ENCODE assay signal across 15 cellular contexts in genomic region chr5:87113848-87114247, GRCh38.
DNase-seq lines count a peak whose midpoint lies in the region; ATAC-seq, FAIRE-seq and TF ChIP-seq lines count a peak whose summit lies in the region.
"Had no signal": no experiment of that assay in that cellular context is flagged by ENCODE, and none has a peak within 500 bp of the region (broad histone marks: within the 10 kb centered on the region; RNA-seq: fewer than 3 reads in every experiment).

No MANE protein-coding gene starts in this region.

- H3K4me3 Mint-ChIP-seq in GM23338, result no peak overlapping the region
- H3K4me3 Mint-ChIP-seq: memory B cell had no signal

- peak; percentile 59 for DNase-seq in BJ (ENCODE audit: low read depth)
- peak; percentile 73 for DNase-seq in MG63
- DNase-seq in amniotic stem cell (lab: John Stamatoyannopoulos, UW), result peak; percentile 73
- DNase-seq in keratinocyte (ENCODE audit: low read depth, low spot score), result no peak
- DNase-seq in medulla oblongata (ENCODE audit: extremely low spot score), result no peak
- DNase-seq in activated CD4-positive, alpha-beta T cell treated with anti-CD3 and anti-CD28 coated beads, Interleukin-2, amount 50 U/mL, for 48 hours, result no peak
- DNase-seq in testis, result no peak
- no peak for DNase-seq in GM23338 (ENCODE audit: low spot score)
- DNase-seq: colonic mucosa, hypothalamus, NCI-H2029, thyroid gland, WERI-Rb-1 had no signal

- 84 to 89% methylated on average over 3 of the region's 3 CpGs for WGBS in testis, 2 donors

- H2AFZ ChIP-seq in keratinocyte (ENCODE audit: control insufficient read depth, low read length) (peak overlapping the region; percentile 82), GM23338 (no peak overlapping the region)

- H3F3A ChIP-seq in GM23338 (replicated peaks; ENCODE audit: low read depth), result no peaks in the 10 kb centered on the region

- H3K9me2 ChIP-seq in GM23338 (ENCODE audit: insufficient read depth), result no peaks in the 10 kb centered on the region

- H3K27ac ChIP-seq in keratinocyte (ENCODE audit: control insufficient read depth, insufficient read depth, low read length) (peak overlapping the region; percentile 22), testis (no peak overlapping the region), GM23338 (ENCODE audit: low read depth) (no peak overlapping the region)
- H3K27ac ChIP-seq: colonic mucosa, thyroid gland, WERI-Rb-1 had no signal

- no peak overlapping the region for H3K4me3 ChIP-seq in BJ (ENCODE audit: low read depth, low read length)
- no peak overlapping the region for H3K4me3 ChIP-seq in MG63
- H3K4me3 ChIP-seq in keratinocyte (ENCODE audit: control insufficient read depth in 2 of 3, extremely low read depth in 1 of 3, insufficient read depth in 2 of 3, low read depth in 1 of 3, low read length in 3 of 3), result no peak overlapping the region
- no peak overlapping the region for H3K4me3 ChIP-seq in testis
- H3K4me3 ChIP-seq in GM23338, result no peak overlapping the region
- H3K4me3 ChIP-seq: colonic mucosa, thyroid gland had no signal

- H3K27me3 ChIP-seq in BJ (ENCODE audit: control insufficient read depth, insufficient read depth, low read length) (no peaks in the 10 kb centered on the region), MG63 (no peaks in the 10 kb centered on the region), keratinocyte (ENCODE audit: control insufficient read depth, extremely low read depth, insufficient read depth, low read length) (no peaks in the 10 kb centered on the region), testis (no peaks in the 10 kb centered on the region), GM23338 (ENCODE audit: insufficient read depth) (no peaks in the 10 kb centered on the region)
- H3K27me3 ChIP-seq: colonic mucosa, thyroid gland had no signal

- H3K9ac ChIP-seq in keratinocyte (ENCODE audit: control insufficient read depth, extremely low read depth, insufficient read depth, low read length), result no peak overlapping the region

- no peaks in the 10 kb centered on the region for H3K36me3 Mint-ChIP-seq in GM23338 (ENCODE audit: low read depth)
- H3K36me3 Mint-ChIP-seq: memory B cell had no signal

- no peaks in the 10 kb centered on the region for H3K79me2 ChIP-seq in keratinocyte (ENCODE audit: control insufficient read depth, insufficient read depth, low read length)
- no peaks in the 10 kb centered on the region for H3K79me2 ChIP-seq in GM23338 (replicated peaks; ENCODE audit: insufficient read depth)

- H3K4me1 ChIP-seq in keratinocyte (ENCODE audit: control insufficient read depth, extremely low read depth, insufficient read depth, low read length) (peaks cover 31% of the 10 kb centered on the region), testis (no peaks in the 10 kb centered on the region), GM23338 (ENCODE audit: insufficient read depth) (no peaks in the 10 kb centered on the region)
- H3K4me1 ChIP-seq: colonic mucosa, thyroid gland had no signal

- H3K9me3 Mint-ChIP-seq in GM23338, result no peaks in the 10 kb centered on the region
- H3K9me3 Mint-ChIP-seq: memory B cell had no signal

- H3K36me3 ChIP-seq in BJ (ENCODE audit: control insufficient read depth, insufficient read depth, low read length) (no peaks in the 10 kb centered on the region), MG63 (no peaks in the 10 kb centered on the region), keratinocyte (ENCODE audit: control insufficient read depth in 2 of 2, extremely low read depth in 1 of 2, insufficient read depth in 2 of 2, low read length in 2 of 2) (no peaks in the 10 kb centered on the region), testis (ENCODE audit: low read depth, missing control alignments) (no peaks in the 10 kb centered on the region), GM23338 (ENCODE audit: insufficient read depth) (no peaks in the 10 kb centered on the region)
- H3K36me3 ChIP-seq: colonic mucosa, thyroid gland, WERI-Rb-1 had no signal

- TF ChIP-seq POLR2A in testis (IDR thresholded peaks at IDR 0.05), result no peak

- H3K4me2 ChIP-seq in keratinocyte (ENCODE audit: control insufficient read depth, extremely low read depth, insufficient read depth, low read depth, low read length), result no peak overlapping the region
- no peak overlapping the region for H3K4me2 ChIP-seq in GM23338

- H3K4me1 Mint-ChIP-seq in GM23338, result no peaks in the 10 kb centered on the region

- TF ChIP-seq CTCF in BJ (IDR thresholded peaks at IDR 0.05; ENCODE audit: insufficient read depth, low read depth, low read length), result no peak
- TF ChIP-seq CTCF in keratinocyte (optimal IDR thresholded peaks at IDR 0.05 in 1 of 3, IDR thresholded peaks at IDR 0.05 in 1 of 3, conservative IDR thresholded peaks at IDR 0.05 in 1 of 3; ENCODE audit: extremely low read depth in 1 of 3, insufficient read depth in 2 of 3, low read length in 3 of 3), result no peak
- no peak for TF ChIP-seq CTCF in testis (IDR thresholded peaks at IDR 0.05)
- no peak for TF ChIP-seq CTCF in GM23338 (conservative IDR thresholded peaks at IDR 0.05; ENCODE audit: low read depth in 2 of 2)

- peak; percentile 79 for FAIRE-seq in keratinocyte (lab: Jason Lieb, UNC)

- no peaks in the 10 kb centered on the region for H3K27me3 Mint-ChIP-seq in GM23338 (ENCODE audit: insufficient read depth, low read depth, poor library complexity)
- H3K27me3 Mint-ChIP-seq: memory B cell had no signal

- H3K27ac Mint-ChIP-seq in GM23338, result no peak overlapping the region
- H3K27ac Mint-ChIP-seq: memory B cell had no signal

- POLR2A ChIA-PET in BJ (lab: Charles Lee), result no interaction called here

- CTCF ChIA-PET in BJ (lab: Yijun Ruan, JAX), result no interaction called here

- dilution Hi-C loops in keratinocyte (cut with MboI; ENCODE audit: extremely low pct_ligation_motif_present, low sequenced_read_pairs), result no loop called here

- H3K9me1 ChIP-seq in keratinocyte (ENCODE audit: control insufficient read depth, extremely low read depth, insufficient read depth, low read length), result no peaks in the 10 kb centered on the region

- H3K9me3 ChIP-seq in MG63 (no peaks in the 10 kb centered on the region), keratinocyte (ENCODE audit: control insufficient read depth, low read depth, low read length) (no peaks in the 10 kb centered on the region), testis (no peaks in the 10 kb centered on the region)
- H3K9me3 ChIP-seq: colonic mucosa, thyroid gland had no signal

- intact Hi-C loops in testis (cut with DNase I; ENCODE audit: low total_unique reads), result no loop called here

- no peak for ATAC-seq in GM23338
- ATAC-seq: Panc1 had no signal

- H4K20me1 ChIP-seq in keratinocyte (ENCODE audit: control insufficient read depth, extremely low read depth, insufficient read depth, low read length) (no peaks in the 10 kb centered on the region), GM23338 (replicated peaks; ENCODE audit: insufficient read depth) (no peaks in the 10 kb centered on the region)

TF ChIP-seq in GM23338, 12 proteins besides CTCF, POLR2A, EP300 and RAD21:
- TF ChIP-seq POLR2AphosphoS5 (IDR thresholded peaks at IDR 0.05; ENCODE audit: low read depth), result no peak
- TF ChIP-seq ZNF331 (CRISPR knock-in tag; IDR thresholded peaks at IDR 0.05; ENCODE audit: low read depth), result no peak
- TF ChIP-seq EZH2 (IDR thresholded peaks at IDR 0.05; ENCODE audit: low read depth, unreplicated experiment), result no peak
- TF ChIP-seq EZH2phosphoT487 (IDR thresholded peaks at IDR 0.05; ENCODE audit: unreplicated experiment), result no peak
- no peak for TF ChIP-seq ETS1 (IDR thresholded peaks at IDR 0.05)
- no peak for TF ChIP-seq JUNB (IDR thresholded peaks at IDR 0.05; ENCODE audit: unreplicated experiment)
- TF ChIP-seq ZNF114 (CRISPR knock-in tag; IDR thresholded peaks at IDR 0.05), result no peak
- no peak for TF ChIP-seq REST (IDR thresholded peaks at IDR 0.05; ENCODE audit: unreplicated experiment)
- TF ChIP-seq STAT1 (IDR thresholded peaks at IDR 0.05; ENCODE audit: unreplicated experiment), result no peak
- TF ChIP-seq NANOG (IDR thresholded peaks at IDR 0.05; ENCODE audit: borderline replicate concordance), result no peak
TF ChIP-seq in GM23338: peak in this region for 0.

Comparison
In these comparisons a context has a peak if more than half of its experiments do, and no peak if none do; other contexts are left out.
1. DNase-seq: peak in BJ (single experiment), MG63 (single experiment) and amniotic stem cell (single experiment); none in keratinocyte (single experiment), medulla oblongata (single experiment), activated CD4-positive, alpha-beta T cell treated with anti-CD3 and anti-CD28 coated beads, Interleukin-2, amount 50 U/mL, for 48 hours (0 of 2), testis (single experiment) and GM23338 (single experiment).